7 cellular contexts compared by ENCODE assay signal in the genomic region with DNA sequence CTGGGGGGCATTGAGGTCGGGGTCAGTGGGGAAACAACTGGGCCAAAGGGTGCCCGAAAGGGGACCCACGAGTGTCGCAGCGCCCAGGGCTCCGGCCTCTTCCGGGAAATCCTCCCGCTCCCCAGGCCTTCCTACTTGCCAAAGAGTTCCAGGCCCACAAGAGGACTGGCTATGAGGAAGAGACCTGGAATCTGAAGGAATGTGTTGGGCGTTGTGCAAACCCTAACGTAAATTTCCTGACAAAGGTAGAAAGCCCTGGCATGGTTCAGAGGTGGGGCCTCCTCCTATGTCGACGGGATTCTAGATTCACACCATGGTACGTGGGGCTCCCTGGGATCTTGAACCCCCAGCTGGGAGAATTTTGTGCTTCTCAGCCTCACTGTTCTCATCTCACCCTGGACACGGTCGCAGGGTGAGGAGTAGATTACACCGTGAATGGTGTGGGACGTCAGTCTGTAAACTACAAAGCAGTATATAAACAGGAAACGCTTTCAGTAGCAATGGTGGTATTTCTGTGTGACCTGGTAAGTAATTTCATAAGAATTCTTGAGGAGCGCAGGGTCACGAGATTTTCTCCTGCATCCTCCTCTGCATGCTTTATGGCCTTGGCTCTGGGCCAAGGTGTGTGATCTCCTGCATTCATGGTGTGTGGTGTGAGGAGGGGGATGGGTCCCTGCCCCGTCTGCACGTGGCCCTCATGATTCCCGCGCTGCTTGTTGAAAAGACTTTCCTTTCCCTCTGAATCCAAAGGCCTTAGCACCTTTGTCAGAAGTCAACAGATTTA. TPM values are rescaled to one million over a fixed set of nuclear protein-coding genes. Genes with fewer than 3 reads are reported as not detected.
DNase-seq lines count a peak whose midpoint lies in the region; ATAC-seq and TF ChIP-seq lines count a peak whose summit lies in the region.

No MANE protein-coding gene starts in this region.

- peaks cover 17 to 18% of the 10 kb centered on the region in 2 experiments for H3K4me1 ChIP-seq in neutrophil (ENCODE audit: control insufficient read depth in 1 of 2, insufficient read depth in 1 of 2, low read depth in 1 of 2, low read length in 1 of 2)

- H3K4me3 Mint-ChIP-seq in activated B cell treated with CpG ODN at 0.5 μM for 24 hours: peak overlapping the region; percentile 62

- H3K27ac Mint-ChIP-seq in activated B cell treated with CpG ODN at 0.5 μM for 24 hours: no peak overlapping the region

- H3K9me3 Mint-ChIP-seq in activated B cell treated with CpG ODN at 0.5 μM for 24 hours: no peaks in the 10 kb centered on the region

- H3K4me3 ChIP-seq in fibroblast of villous mesenchyme (ENCODE audit: low read depth, low read length) (peak overlapping the region; percentile 73), neutrophil (ENCODE audit: low read depth in 1 of 2, low read length in 1 of 2) (peak overlapping the region; percentile 52 to 59)

- peaks cover 2% of the 10 kb centered on the region for H3K27me3 Mint-ChIP-seq in activated B cell treated with CpG ODN at 0.5 μM for 24 hours

- peaks cover 6% of the 10 kb centered on the region for H3K36me3 ChIP-seq in neutrophil

- TF ChIP-seq CTCF in activated B cell treated with CpG ODN at 0.5 μM for 24 hours (IDR thresholded peaks at IDR 0.05) (no peak), fibroblast of villous mesenchyme (IDR thresholded peaks at IDR 0.05; ENCODE audit: insufficient read depth, low read depth, low read length) (no peak), neutrophil (IDR thresholded peaks at IDR 0.05) (no peak)

- H3K4me1 Mint-ChIP-seq in activated B cell treated with CpG ODN at 0.5 μM for 24 hours: peaks cover 30% of the 10 kb centered on the region

- no peak overlapping the region for H3K27ac ChIP-seq in neutrophil

- POLR2A ChIA-PET in activated B cell treated with CpG ODN at 0.5 μM for 24 hours (lab: Charles Lee): interaction anchor here (1.0 to 1.3 kb wide), 2 partner anchors 15 to 23 kb away, joined by 6 to 8 read pairs; partner anchors contain the start of gene TXNL4A

- CTCF ChIA-PET in activated B cell treated with CpG ODN at 0.5 μM for 24 hours (lab: Charles Lee): no interaction called here

- intact Hi-C loops in activated B cell treated with CpG ODN at 0.5 μM for 24 hours (cut with micrococcal nuclease): loop anchor here (1.0 kb wide), 1 partner anchor 23 kb away; the partner anchor contains the start of gene TXNL4A

- peaks cover 24% of the 10 kb centered on the region for H3K27me3 ChIP-seq in neutrophil

- no peaks in the 10 kb centered on the region for H3K9me3 ChIP-seq in neutrophil

- ATAC-seq in activated B cell treated with CpG ODN at 0.5 μM for 24 hours (ENCODE audit: low read depth) (no peak), GM19467 (IDR thresholded peaks at IDR 0.05; ENCODE audit: unreplicated experiment) (no peak), HG02884 (IDR thresholded peaks at IDR 0.05; ENCODE audit: unreplicated experiment) (no peak)

- H3K36me3 Mint-ChIP-seq in activated B cell treated with CpG ODN at 0.5 μM for 24 hours (ENCODE audit: low read depth): peaks cover 7% of the 10 kb centered on the region

- DNase-seq in ELF-1 (ENCODE audit: low read depth, low spot score) (peak; percentile 73), HuH-7 (ENCODE audit: low spot score) (peak; percentile 60), activated B cell treated with CpG ODN at 0.5 μM for 24 hours (no peak), fibroblast of villous mesenchyme (ENCODE audit: low read depth) (peak; percentile 97)

RNA-seq across cellular contexts. Expression of gene HSBP1L1, which starts 0.9 kb away (rescaled TPM):
- total RNA-seq in activated B cell treated with CpG ODN at 0.5 μM for 24 hours (0.98 and 2.5 TPM in 2 replicates), fibroblast of villous mesenchyme (13.5 and 22.0 TPM in 2 replicates)

RNA-seq across cellular contexts. Expression of gene SLC66A2, which starts 13.9 kb away (rescaled TPM):
- total RNA-seq in activated B cell treated with CpG ODN at 0.5 μM for 24 hours (32.3 and 36.4 TPM in 2 replicates), fibroblast of villous mesenchyme (23.3 and 28.3 TPM in 2 replicates)

RNA-seq across cellular contexts. Expression of gene TXNL4A, which starts 23.1 kb away (rescaled TPM):
- total RNA-seq in activated B cell treated with CpG ODN at 0.5 μM for 24 hours: 94.7 and 96.9 TPM in 2 replicates
- total RNA-seq in fibroblast of villous mesenchyme: 46.6 and 59.9 TPM in 2 replicates
